1 cellular context compared by ENCODE assay signal in the genomic region with DNA sequence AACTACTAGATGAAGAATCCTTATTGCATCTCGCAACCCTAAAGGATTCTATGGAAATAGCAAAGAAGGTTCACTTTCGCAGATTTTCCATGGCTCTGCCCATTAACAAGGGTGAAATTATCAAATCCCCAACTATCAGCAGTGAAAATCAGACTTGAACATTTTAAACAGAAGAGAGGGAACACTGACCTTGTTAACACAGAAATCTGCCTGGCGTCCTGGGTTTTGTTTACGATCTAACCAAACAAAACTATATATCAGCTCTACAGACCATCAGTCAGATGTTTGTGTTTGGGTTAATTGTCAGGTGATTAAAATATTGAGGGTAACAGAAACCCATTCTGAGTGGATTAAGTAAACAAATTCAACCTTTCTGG.
TF ChIP-seq lines count a peak whose summit lies in the region.

No MANE protein-coding gene starts in this region.

TF ChIP-seq in H1, 55 proteins besides CTCF, POLR2A, EP300 and RAD21:
- TF ChIP-seq GTF2F1 (IDR thresholded peaks at IDR 0.05; ENCODE audit: borderline replicate concordance, low read depth, low read length) (no peak), CEBPB (IDR thresholded peaks at IDR 0.05; ENCODE audit: low read depth, low read length) (no peak), SIX5 (IDR thresholded peaks at IDR 0.05; ENCODE audit: low read depth, low read length) (no peak), YY1 (IDR thresholded peaks at IDR 0.05; ENCODE audit: low read depth, low read length) (no peak), RNF2 (IDR thresholded peaks at IDR 0.05; ENCODE audit: borderline replicate concordance, low read depth, low read length, missing control alignments, poor library complexity, severe bottlenecking) (no peak), POLR2AphosphoS5 (IDR thresholded peaks at IDR 0.05; ENCODE audit: low read depth, low read length) (no peak), JUN (IDR thresholded peaks at IDR 0.05; ENCODE audit: low read depth, low read length) (no peak), BACH1 (IDR thresholded peaks at IDR 0.05; ENCODE audit: low read length) (no peak), NRF1 (IDR thresholded peaks at IDR 0.05; ENCODE audit: low read depth, low read length) (no peak), EGR1 (IDR thresholded peaks at IDR 0.05; ENCODE audit: borderline replicate concordance, low read depth, low read length) (no peak), CREB1 (IDR thresholded peaks at IDR 0.05) (no peak), KDM5A (IDR thresholded peaks at IDR 0.05; ENCODE audit: low read length) (no peak)
